Comparison of ENCODE assay signal across 14 cellular contexts in genomic region chr6:165846123-165846966, GRCh38.
DNase-seq lines count a peak whose midpoint lies in the region; ATAC-seq and TF ChIP-seq lines count a peak whose summit lies in the region.
"Had no signal": no experiment of that assay in that cellular context is flagged by ENCODE, and none has a peak within 500 bp of the region (broad histone marks: within the 10 kb centered on the region; RNA-seq: fewer than 3 reads in every experiment).

No MANE protein-coding gene starts in this region.

- peaks cover 10% of the 10 kb centered on the region for H3K4me1 ChIP-seq in A673 (ENCODE audit: insufficient read depth, low read length, poor library complexity, severe bottlenecking)
- peaks cover 9% of the 10 kb centered on the region for H3K4me1 ChIP-seq in neural progenitor cell

- no peak for TF ChIP-seq CTCF in A673 (conservative IDR thresholded peaks at IDR 0.05; ENCODE audit: low read depth, low read length)
- TF ChIP-seq CTCF in neural progenitor cell (IDR thresholded peaks at IDR 0.05): no peak
- TF ChIP-seq CTCF in nephron progenitor cell (IDR thresholded peaks at IDR 0.05): no peak

- no peak overlapping the region for H3K9ac ChIP-seq in neural progenitor cell

- intact Hi-C loops in A673 (cut with micrococcal nuclease; ENCODE audit: unreplicated experiment): no loop called here

- CTCF ChIA-PET in A673 (lab: Charles Lee): no interaction called here

- no peak overlapping the region for H3K4me3 Mint-ChIP-seq in neural progenitor cell
- H3K4me3 Mint-ChIP-seq in activated naive CD8-positive, alpha-beta T cell treated with anti-CD3 and anti-CD28 coated beads, Interleukin-2, amount 50 U/mL, for 24 hours: no peak overlapping the region
- H3K4me3 Mint-ChIP-seq in nephron progenitor cell: no peak overlapping the region
- H3K4me3 Mint-ChIP-seq: activated naive CD8-positive, alpha-beta T cell treated with anti-CD3 and anti-CD28 coated beads for 36 hours; effector memory CD8-positive, alpha-beta T cell had no signal

- H3K27ac ChIP-seq in A673 (ENCODE audit: low read depth, low read length, poor library complexity, severe bottlenecking) (no peak overlapping the region), neural progenitor cell (no peak overlapping the region), substantia nigra (ENCODE audit: low read depth, low read length, poor library complexity, severe bottlenecking) (no peak overlapping the region)
- H3K27ac ChIP-seq: pancreas had no signal

- H3K4me1 Mint-ChIP-seq in neural progenitor cell (peaks cover 42% of the 10 kb centered on the region), nephron progenitor cell (peaks cover 84% of the 10 kb centered on the region)
- peaks cover 5% of the 10 kb centered on the region for H3K4me1 Mint-ChIP-seq in activated naive CD8-positive, alpha-beta T cell treated with anti-CD3 and anti-CD28 coated beads, Interleukin-2, amount 50 U/mL, for 24 hours

- H3F3A ChIP-seq in neural progenitor cell (ENCODE audit: low read depth): no peaks in the 10 kb centered on the region

- DNase-seq in A673 (ENCODE audit: low spot score): no peak
- DNase-seq in HT-29 (ENCODE audit: low spot score): peak; percentile 40
- peak; percentile 25 for DNase-seq in dermis blood vessel endothelial cell
- no peak for DNase-seq in neural progenitor cell (ENCODE audit: low spot score)
- DNase-seq in activated naive CD8-positive, alpha-beta T cell treated with anti-CD3 and anti-CD28 coated beads, Interleukin-2, amount 50 U/mL, for 24 hours: no peak
- DNase-seq in substantia nigra (lab: John Stamatoyannopoulos, UW): no peak
- DNase-seq in stimulated activated naive CD4-positive, alpha-beta T cell treated with Interleukin-2 at 50 U/mL for 16 hours (lab: John Stamatoyannopoulos, UW): no peak
- DNase-seq in nephron progenitor cell: no peak
- DNase-seq: activated CD4-positive, alpha-beta T cell treated with anti-CD3 and anti-CD28 coated beads, Interleukin-2, amount 50 U/mL, for 48 hours; activated naive CD8-positive, alpha-beta T cell treated with anti-CD3 and anti-CD28 coated beads for 36 hours; effector memory CD8-positive, alpha-beta T cell; KG1; NCI-H446; pancreas had no signal

- H2AFZ ChIP-seq in neural progenitor cell (replicated peaks): peak overlapping the region; percentile 76

- H3K9me3 ChIP-seq in A673 (ENCODE audit: low read depth, low read length, poor library complexity, severe bottlenecking) (no peaks in the 10 kb centered on the region), neural progenitor cell (ENCODE audit: low read depth) (no peaks in the 10 kb centered on the region)
- H3K9me3 ChIP-seq: pancreas had no signal

- peaks cover 4% of the 10 kb centered on the region for H3K27me3 Mint-ChIP-seq in neural progenitor cell (ENCODE audit: insufficient read depth, low read depth)
- peaks cover 73% of the 10 kb centered on the region for H3K27me3 Mint-ChIP-seq in activated naive CD8-positive, alpha-beta T cell treated with anti-CD3 and anti-CD28 coated beads, Interleukin-2, amount 50 U/mL, for 24 hours
- H3K27me3 Mint-ChIP-seq in nephron progenitor cell (ENCODE audit: low read depth, poor library complexity): peaks cover 20% of the 10 kb centered on the region

- H3K36me3 ChIP-seq in A673 (ENCODE audit: insufficient read depth, low read length, poor library complexity, severe bottlenecking) (no peaks in the 10 kb centered on the region), neural progenitor cell (no peaks in the 10 kb centered on the region)
- H3K36me3 ChIP-seq: pancreas had no signal

- H3K4me3 ChIP-seq in A673 (ENCODE audit: low read depth, low read length, poor library complexity, severe bottlenecking) (peak overlapping the region; percentile 9), neural progenitor cell (no peak overlapping the region)
- H3K4me3 ChIP-seq: pancreas had no signal

- H3K79me2 ChIP-seq in neural progenitor cell (ENCODE audit: low read depth): no peaks in the 10 kb centered on the region

- H3K27me3 ChIP-seq in A673 (replicated peaks; ENCODE audit: insufficient read depth, low read depth, low read length, poor library complexity) (peaks cover 64% of the 10 kb centered on the region), neural progenitor cell (peaks cover 23% of the 10 kb centered on the region)

- no TSS peak for BruUV-seq in A673 (replicated peaks; lab: Mats Ljungman, UMichigan)

- no peaks in the 10 kb centered on the region for H4K20me1 ChIP-seq in neural progenitor cell (ENCODE audit: low read depth)

- ATAC-seq in activated naive CD8-positive, alpha-beta T cell treated with anti-CD3 and anti-CD28 coated beads, Interleukin-2, amount 50 U/mL, for 24 hours: no peak
- ATAC-seq: effector memory CD8-positive, alpha-beta T cell had no signal

- H3K27ac Mint-ChIP-seq in neural progenitor cell: no peak overlapping the region
- no peak overlapping the region for H3K27ac Mint-ChIP-seq in activated naive CD8-positive, alpha-beta T cell treated with anti-CD3 and anti-CD28 coated beads, Interleukin-2, amount 50 U/mL, for 24 hours
- H3K27ac Mint-ChIP-seq in nephron progenitor cell: no peak overlapping the region
- H3K27ac Mint-ChIP-seq: activated naive CD8-positive, alpha-beta T cell treated with anti-CD3 and anti-CD28 coated beads for 36 hours; effector memory CD8-positive, alpha-beta T cell had no signal

- POLR2A ChIA-PET in A673 (lab: Charles Lee; ENCODE audit: low non-redundant PET): no interaction called here

- H3K36me3 Mint-ChIP-seq in neural progenitor cell (no peaks in the 10 kb centered on the region), nephron progenitor cell (ENCODE audit: low read depth) (no peaks in the 10 kb centered on the region)
- no peaks in the 10 kb centered on the region for H3K36me3 Mint-ChIP-seq in activated naive CD8-positive, alpha-beta T cell treated with anti-CD3 and anti-CD28 coated beads, Interleukin-2, amount 50 U/mL, for 24 hours (ENCODE audit: low read depth)
- H3K36me3 Mint-ChIP-seq: activated naive CD8-positive, alpha-beta T cell treated with anti-CD3 and anti-CD28 coated beads for 36 hours had no signal

- H3K9me3 Mint-ChIP-seq in neural progenitor cell (no peaks in the 10 kb centered on the region), nephron progenitor cell (no peaks in the 10 kb centered on the region)
- H3K9me3 Mint-ChIP-seq in activated naive CD8-positive, alpha-beta T cell treated with anti-CD3 and anti-CD28 coated beads, Interleukin-2, amount 50 U/mL, for 24 hours: no peaks in the 10 kb centered on the region
- H3K9me3 Mint-ChIP-seq: activated naive CD8-positive, alpha-beta T cell treated with anti-CD3 and anti-CD28 coated beads for 36 hours; effector memory CD8-positive, alpha-beta T cell had no signal

- no peak overlapping the region for H3K4me2 ChIP-seq in neural progenitor cell

Comparison
In these comparisons a context has a peak if more than half of its experiments do, and no peak if none do; other contexts are left out.
1. DNase-seq: peak in HT-29 (single experiment) and dermis blood vessel endothelial cell (single experiment); none in A673 (single experiment), neural progenitor cell (single experiment), activated naive CD8-positive, alpha-beta T cell treated with anti-CD3 and anti-CD28 coated beads, Interleukin-2, amount 50 U/mL, for 24 hours (single experiment), substantia nigra (0 of 49), stimulated activated naive CD4-positive, alpha-beta T cell treated with Interleukin-2 at 50 U/mL for 16 hours (single experiment) and nephron progenitor cell (single experiment).